ENCODE assay signal across 1 cellular context in genomic region chr12:56299853-56300643, GRCh38.
TF ChIP-seq lines count a peak whose summit lies in the region.

TSS of gene CS (minus strand) at chr12:56300330. CDS start at chr12:56300201, 129 bp downstream.

TF ChIP-seq in HepG2, 621 proteins besides CTCF, POLR2A, EP300 and RAD21 (continued from another document and continues in another):
- no peak for TF ChIP-seq FUBP1 (CRISPR knock-in tag; IDR thresholded peaks at IDR 0.05; ENCODE audit: borderline replicate concordance)
- peak; percentile 99 for TF ChIP-seq ZXDC (CRISPR knock-in tag; IDR thresholded peaks at IDR 0.05)
- TF ChIP-seq ZNF205 (CRISPR knock-in tag; IDR thresholded peaks at IDR 0.05): no peak
- 0 out of 2 replicates have a peak, but pooled peaks have one; percentile 23 for TF ChIP-seq ZBTB38 (CRISPR knock-in tag; IDR thresholded peaks at IDR 0.05)
- TF ChIP-seq ATF7-NPFF (CRISPR knock-in tag; IDR thresholded peaks at IDR 0.05; ENCODE audit: low read depth): peak; percentile 27; the same call in 1 of the 2 replicates
- TF ChIP-seq ZNF704 (CRISPR knock-in tag; IDR thresholded peaks at IDR 0.05; ENCODE audit: borderline replicate concordance): peak; percentile 88
- no peak for TF ChIP-seq HDAC6 (IDR thresholded peaks at IDR 0.05; ENCODE audit: low read depth, low read length)
- peak; percentile 64 for TF ChIP-seq UBTF (CRISPR knock-in tag; IDR thresholded peaks at IDR 0.05)
- no peak for TF ChIP-seq PAF1 (CRISPR knock-in tag; IDR thresholded peaks at IDR 0.05)
- TF ChIP-seq NONO (IDR thresholded peaks at IDR 0.05): no peak
- TF ChIP-seq NONO (CRISPR knock-in tag; conservative IDR thresholded peaks at IDR 0.05): peak; percentile 47; the same call in 1 of the 2 replicates
- TF ChIP-seq RARA (CRISPR knock-in tag; IDR thresholded peaks at IDR 0.05): no peak
- TF ChIP-seq ZNF343 (CRISPR knock-in tag; IDR thresholded peaks at IDR 0.05): 0 out of 2 replicates have a peak, but pooled peaks have one; percentile 44
- TF ChIP-seq MATR3 (CRISPR knock-in tag; IDR thresholded peaks at IDR 0.05): no peak
- no peak for TF ChIP-seq PHF5A (CRISPR knock-in tag; IDR thresholded peaks at IDR 0.05; ENCODE audit: low read depth, unreplicated experiment)
- TF ChIP-seq KMT2A (CRISPR knock-in tag; IDR thresholded peaks at IDR 0.05): peak; percentile 52; the same call in 1 of the 2 replicates
- peak; percentile 69 for TF ChIP-seq TAF1 (CRISPR knock-in tag; IDR thresholded peaks at IDR 0.05)
- no peak for TF ChIP-seq AKNA (CRISPR knock-in tag; IDR thresholded peaks at IDR 0.05; ENCODE audit: borderline replicate concordance)
- peak; percentile 50 for TF ChIP-seq NR2C2 (CRISPR knock-in tag; IDR thresholded peaks at IDR 0.05; ENCODE audit: borderline replicate concordance)
- 0 out of 2 replicates have a peak, but pooled peaks have one; percentile 12 for TF ChIP-seq ZNF451 (CRISPR knock-in tag; IDR thresholded peaks at IDR 0.05)
- 0 out of 2 replicates have a peak, but pooled peaks have one; percentile 30 for TF ChIP-seq ZNF280B (CRISPR knock-in tag; IDR thresholded peaks at IDR 0.05; ENCODE audit: borderline replicate concordance)
- no peak for TF ChIP-seq NR3C1 (CRISPR knock-in tag; IDR thresholded peaks at IDR 0.05)
- no peak for TF ChIP-seq ZKSCAN1 (IDR thresholded peaks at IDR 0.05; ENCODE audit: low read length)
- TF ChIP-seq HOXA5 (CRISPR knock-in tag; IDR thresholded peaks at IDR 0.05): peak; percentile 64; the same call in 1 of the 2 replicates
- TF ChIP-seq CHCHD3 (CRISPR knock-in tag; IDR thresholded peaks at IDR 0.05): no peak
- TF ChIP-seq EED (CRISPR knock-in tag; IDR thresholded peaks at IDR 0.05): 0 out of 2 replicates have a peak, but pooled peaks have one; percentile 41
- TF ChIP-seq MIXL1 (CRISPR knock-in tag; IDR thresholded peaks at IDR 0.05): peak; percentile 96
- TF ChIP-seq JUND (CRISPR knock-in tag; IDR thresholded peaks at IDR 0.05): no peak
- TF ChIP-seq ZC3H13 (CRISPR knock-in tag; IDR thresholded peaks at IDR 0.05): 0 out of 2 replicates have a peak, but pooled peaks have one; percentile 37
- peak; percentile 49 for TF ChIP-seq TARDBP (CRISPR knock-in tag; IDR thresholded peaks at IDR 0.05)
- peak; percentile 75 for TF ChIP-seq ZFY (CRISPR knock-in tag; IDR thresholded peaks at IDR 0.05)
- peak; percentile 77; the same call in 1 of the 2 replicates for TF ChIP-seq MTA1 (CRISPR knock-in tag; IDR thresholded peaks at IDR 0.05; ENCODE audit: borderline replicate concordance)
- TF ChIP-seq ZNF547 (CRISPR knock-in tag; IDR thresholded peaks at IDR 0.05): 0 out of 2 replicates have a peak, but pooled peaks have one; percentile 29
- TF ChIP-seq MYPOP (CRISPR knock-in tag; IDR thresholded peaks at IDR 0.05): peak; percentile 62
- TF ChIP-seq ZIK1 (CRISPR knock-in tag; IDR thresholded peaks at IDR 0.05; ENCODE audit: borderline replicate concordance, low read depth): 0 out of 2 replicates have a peak, but pooled peaks have one; percentile 11
- TF ChIP-seq SPEN (CRISPR knock-in tag; IDR thresholded peaks at IDR 0.05; ENCODE audit: low read depth): peak; percentile 30; the same call in 1 of the 2 replicates
- no peak for TF ChIP-seq PHF21A (CRISPR knock-in tag; IDR thresholded peaks at IDR 0.05)
- peak; percentile 53 for TF ChIP-seq TFDP2 (CRISPR knock-in tag; IDR thresholded peaks at IDR 0.05)
- TF ChIP-seq REPIN1 (CRISPR knock-in tag; IDR thresholded peaks at IDR 0.05; ENCODE audit: borderline replicate concordance, low read depth): 0 out of 2 replicates have a peak, but pooled peaks have one; percentile 38
- TF ChIP-seq MAX (IDR thresholded peaks at IDR 0.05): peak; percentile 94
